18 cellular contexts compared by ENCODE assay signal in genomic region chr17:1929896-1930750, GRCh38.
"Had no signal": no experiment of that assay in that cellular context is flagged by ENCODE, and none has a peak within 500 bp of the region (broad histone marks: within the 10 kb centered on the region; RNA-seq: fewer than 3 reads in every experiment).

No MANE protein-coding gene starts in this region.

- H3K27me3 Mint-ChIP-seq: activated B cell treated with CpG ODN at 0.5 μM for 24 hours; activated CD4-positive, alpha-beta T cell treated with anti-CD3 and anti-CD28 coated beads, Interleukin-2, amount 10 ng/mL, durations not matched to agents 24 days and 14 days had no signal

- H3K4me3 ChIP-seq: lung, suprapubic skin, upper lobe of right lung had no signal

- H3K27me3 ChIP-seq: suprapubic skin, upper lobe of right lung had no signal

- H3K4me3 Mint-ChIP-seq: activated B cell treated with CpG ODN at 0.5 μM for 24 hours; activated CD4-positive, alpha-beta T cell treated with anti-CD3 and anti-CD28 coated beads, Interleukin-2, amount 10 ng/mL, durations not matched to agents 24 days and 14 days; activated naive CD4-positive, alpha-beta T cell treated with anti-CD3 and anti-CD28 coated beads for 36 hours; T-helper 17 cell had no signal

- H3K9me3 ChIP-seq: suprapubic skin, upper lobe of right lung had no signal

- H3K27ac ChIP-seq: suprapubic skin, upper lobe of right lung had no signal

- H3K9me3 Mint-ChIP-seq: activated B cell treated with CpG ODN at 0.5 μM for 24 hours; activated CD4-positive, alpha-beta T cell treated with anti-CD3 and anti-CD28 coated beads, Interleukin-2, amount 10 ng/mL, durations not matched to agents 24 days and 14 days; activated naive CD4-positive, alpha-beta T cell treated with anti-CD3 and anti-CD28 coated beads for 36 hours; naive B cell had no signal

- ATAC-seq: esophagus mucosa; left colon; sciatic nerve; stimulated activated naive CD8-positive, alpha-beta T cell treated with anti-CD3 and anti-CD28 coated beads, Interleukin-15, Interleukin-2, amounts not matched to agents 100 U/mL and 50 U/mL, for 24 hours; T-helper 17 cell; upper lobe of right lung had no signal

- H3K4me1 Mint-ChIP-seq: activated B cell treated with CpG ODN at 0.5 μM for 24 hours; activated CD4-positive, alpha-beta T cell treated with anti-CD3 and anti-CD28 coated beads, Interleukin-2, amount 10 ng/mL, durations not matched to agents 24 days and 14 days; naive B cell had no signal

- DNase-seq: activated B cell treated with CpG ODN at 0.5 μM for 24 hours; activated CD4-positive, alpha-beta T cell treated with anti-CD3 and anti-CD28 coated beads, Interleukin-2, amount 10 ng/mL, durations not matched to agents 24 days and 14 days; activated CD8-positive, alpha-beta memory T cell treated with anti-CD3 and anti-CD28 coated beads for 24 hours; activated naive CD4-positive, alpha-beta T cell treated with anti-CD3 and anti-CD28 coated beads for 36 hours; central memory CD4-positive, alpha-beta T cell; dermis blood vessel endothelial cell; left colon; naive B cell; stimulated activated CD4-positive, alpha-beta T cell treated with anti-CD3 and anti-CD28 coated beads, Interleukin-12 subunit alpha, Interleukin-12 subunit beta, amount 100 ng/mL, for 4 hours; stimulated activated CD4-positive, alpha-beta T cell treated with anti-CD3 and anti-CD28 coated beads, Interleukin-2, amount 100 ng/mL, for 48 hours; stimulated activated CD8-positive, alpha-beta memory T cell treated with anti-CD3 and anti-CD28 coated beads, Interleukin-4, amount 100 ng/mL, for 48 hours; stimulated activated naive CD8-positive, alpha-beta T cell treated with anti-CD3 and anti-CD28 coated beads, Interleukin-15, Interleukin-2, amounts not matched to agents 100 U/mL and 50 U/mL, for 24 hours; T-helper 17 cell; upper lobe of right lung had no signal

- H3K36me3 ChIP-seq: suprapubic skin, upper lobe of right lung had no signal

- H3K27ac Mint-ChIP-seq: activated B cell treated with CpG ODN at 0.5 μM for 24 hours; activated CD4-positive, alpha-beta T cell treated with anti-CD3 and anti-CD28 coated beads, Interleukin-2, amount 10 ng/mL, durations not matched to agents 24 days and 14 days; activated naive CD4-positive, alpha-beta T cell treated with anti-CD3 and anti-CD28 coated beads for 36 hours; T-helper 17 cell had no signal

- H3K36me3 Mint-ChIP-seq: naive B cell had no signal
